ENCODE assay signal across 9 cellular contexts in genomic region chrX:41003501-41004286, GRCh38.
"Had no signal": no experiment of that assay in that cellular context is flagged by ENCODE, and none has a peak within 500 bp of the region (broad histone marks: within the 10 kb centered on the region; RNA-seq: fewer than 3 reads in every experiment).

No MANE protein-coding gene starts in this region.

- H3K9me3 ChIP-seq: HAP-1 had no signal

- H3K4me3 ChIP-seq: GM23248, HAP-1 had no signal

- H3K27ac Mint-ChIP-seq: IgD-negative memory B cell had no signal

- H3K4me3 Mint-ChIP-seq: IgD-negative memory B cell had no signal

- H3K4me2 ChIP-seq: KMS-11 had no signal

- H3K36me3 Mint-ChIP-seq: IgD-negative memory B cell had no signal

- H3K36me3 ChIP-seq: HAP-1 had no signal

- DNase-seq: GM23248, GOT3, H7, KBM-7 had no signal

- H3K9me3 Mint-ChIP-seq: IgD-negative memory B cell had no signal

- FAIRE-seq: HTR-8/SVneo had no signal

- H3K27ac ChIP-seq: GM23248, KMS-11 had no signal

- ATAC-seq: HCT116 had no signal
